Comparison of ENCODE assay signal across 8 cellular contexts in genomic region chr5:132446621-132447020, GRCh38. TPM values are rescaled to one million over a fixed set of nuclear protein-coding genes. Genes with fewer than 3 reads are reported as not detected.
A peak's percentile ranks its signal among the peaks of the same experiment; 100 is the strongest.
DNase-seq lines count a peak whose midpoint lies in the region; ATAC-seq and TF ChIP-seq lines count a peak whose summit lies in the region.

No MANE protein-coding gene starts in this region.

- peaks cover 6% of the 10 kb centered on the region for H3K9me3 Mint-ChIP-seq in endothelial cell (ENCODE audit: unreplicated experiment)

- H3K4me1 ChIP-seq in aorta (ENCODE audit: control insufficient read depth in 1 of 2, insufficient read depth in 2 of 2, low read length in 2 of 2): peaks cover 0 to 4% of the 10 kb centered on the region in 2 donors

- peak; percentile 90 for ATAC-seq in Right ventricle myocardium inferior
- peak; percentile 89 for ATAC-seq in aorta (ENCODE audit: low FRiP score)
- no peak for ATAC-seq in HG02970 (IDR thresholded peaks at IDR 0.05; ENCODE audit: low FRiP score, unreplicated experiment)

- intact Hi-C loops in Right ventricle myocardium inferior (cut with DNase I): no loop called here
- intact Hi-C loops in cardiac septum (cut with DNase I): no loop called here
- intact Hi-C loops in aorta (cut with DNase I): no loop called here

- H3K36me3 ChIP-seq in aorta (ENCODE audit: control insufficient read depth in 1 of 2, insufficient read depth in 2 of 2, low read length in 1 of 2): peaks cover 0 to 4% of the 10 kb centered on the region in 2 donors

- H3K27ac Mint-ChIP-seq in endothelial cell (ENCODE audit: unreplicated experiment): no peak overlapping the region

- TF ChIP-seq CTCF in endothelial cell (IDR thresholded peaks at IDR 0.05; ENCODE audit: unreplicated experiment): no peak

- 24 to 26% methylated on average over 6 of the region's 6 CpGs for WGBS in aorta, 2 donors

- H3K27me3 Mint-ChIP-seq in endothelial cell (ENCODE audit: unreplicated experiment): no peaks in the 10 kb centered on the region

- H3K9me3 ChIP-seq in aorta (ENCODE audit: control insufficient read depth, low read length): no peaks in the 10 kb centered on the region

- no peak overlapping the region for H3K4me3 Mint-ChIP-seq in endothelial cell (ENCODE audit: unreplicated experiment)

- DNase-seq in Right ventricle myocardium inferior (ENCODE audit: missing footprints) (peak; percentile 82), cardiac septum (ENCODE audit: low spot score) (no peak), dermis blood vessel endothelial cell (peak; percentile 65), mucosa of gallbladder (ENCODE audit: low spot score) (peak; percentile 68), aorta (peak in 1 of 2 donors; percentile 75), endothelial cell (ENCODE audit: low spot score) (no peak)
- no peak for DNase-seq in central memory CD4-positive, alpha-beta T cell

- no peaks in the 10 kb centered on the region for H3K36me3 Mint-ChIP-seq in endothelial cell (ENCODE audit: low read depth, unreplicated experiment)

- no peak overlapping the region for H3K27ac ChIP-seq in aorta (ENCODE audit: low read depth in 1 of 2, low read length in 2 of 2)

- H3K27me3 ChIP-seq in aorta (ENCODE audit: control insufficient read depth in 1 of 2, insufficient read depth in 2 of 2, low read length in 1 of 2): no peaks in the 10 kb centered on the region

- peaks cover 5% of the 10 kb centered on the region for H3K4me1 Mint-ChIP-seq in endothelial cell (ENCODE audit: unreplicated experiment)

- H3K4me3 ChIP-seq in aorta (ENCODE audit: low read length in 2 of 2): no peak overlapping the region

RNA-seq across cellular contexts. Expression of gene IRF1, which starts 44.0 kb away (rescaled TPM):
- total RNA-seq in Right ventricle myocardium inferior (12.7 TPM), cardiac septum (19.9 TPM), dermis blood vessel endothelial cell (26.4 TPM in 2 replicates), mucosa of gallbladder (38.3 TPM), aorta (10 to 100 TPM; 26.8 to 36.1 TPM), endothelial cell (ENCODE audit: unreplicated experiment) (7.1 TPM)
- 10 to 100 TPM; 12.9 to 13.1 TPM for polyA plus RNA-seq in aorta

Comparison
In these comparisons a context has a peak if more than half of its experiments do, and no peak if none do; other contexts are left out.
1. DNase-seq: peak in Right ventricle myocardium inferior (single experiment), dermis blood vessel endothelial cell (single experiment) and mucosa of gallbladder (single experiment); none in cardiac septum (single experiment), central memory CD4-positive, alpha-beta T cell (single experiment) and endothelial cell (single experiment).